In genomic region chr17:29483503-29483902, GRCh38 we compare ENCODE assay signal across 21 cellular contexts.
DNase-seq lines count a peak whose midpoint lies in the region; ATAC-seq and TF ChIP-seq lines count a peak whose summit lies in the region.
"Had no signal": no experiment of that assay in that cellular context is flagged by ENCODE, and none has a peak within 500 bp of the region (broad histone marks: within the 10 kb centered on the region; RNA-seq: fewer than 3 reads in every experiment).

No MANE protein-coding gene starts in this region.

- peaks cover 13% of the 10 kb centered on the region for H3K4me1 ChIP-seq in left ventricle myocardium inferior
- H3K4me1 ChIP-seq in IMR-90 (ENCODE audit: control insufficient read depth, insufficient read depth, low read length), result no peaks in the 10 kb centered on the region
- H3K4me1 ChIP-seq in A673 (ENCODE audit: insufficient read depth, low read length, poor library complexity, severe bottlenecking), result no peaks in the 10 kb centered on the region

- TF ChIP-seq POLR2A in IMR-90 (IDR thresholded peaks at IDR 0.05; ENCODE audit: low read depth, low read length), result no peak

- no peak overlapping the region for H2BK15ac ChIP-seq in IMR-90 (ENCODE audit: low read depth, low read length)

- no peak overlapping the region for H3K56ac ChIP-seq in IMR-90 (ENCODE audit: extremely low read depth, insufficient read depth, low read length)

- no CpG with 5 or more reads among the region's 1 CpG for WGBS in IMR-90 (ENCODE audit: extremely low coverage in 2 of 2, insufficient read length in 1 of 2), 2 experiments

- H3K4ac ChIP-seq in IMR-90 (ENCODE audit: low read depth, low read length), result no peak overlapping the region

- no peak overlapping the region for H2AFZ ChIP-seq in IMR-90 (replicated peaks; ENCODE audit: low read length, poor library complexity)
- H2AFZ ChIP-seq: GM23248 had no signal

- H3K36me3 ChIP-seq in left ventricle myocardium inferior, result peaks cover 45% of the 10 kb centered on the region
- H3K36me3 ChIP-seq in IMR-90 (ENCODE audit: control insufficient read depth, insufficient read depth, low read length), result peaks cover 24% of the 10 kb centered on the region
- peaks cover 17% of the 10 kb centered on the region for H3K36me3 ChIP-seq in A673 (ENCODE audit: insufficient read depth, low read length, poor library complexity, severe bottlenecking)

- H2AK5ac ChIP-seq in IMR-90 (ENCODE audit: low read depth, low read length), result no peak overlapping the region

- H3K9ac ChIP-seq in IMR-90 (ENCODE audit: low read depth, low read length), result no peak overlapping the region
- H3K9ac ChIP-seq: GM23248 had no signal

- POLR2A ChIA-PET in IMR-90 (lab: Charles Lee; ENCODE audit: unreplicated experiment), result no interaction called here
- POLR2A ChIA-PET in A673 (lab: Charles Lee; ENCODE audit: low non-redundant PET), result interaction anchor here (0.6 kb wide), 1 partner anchor 342 kb away, joined by 3 read pairs; no protein-coding TSS in a partner anchor

- no peak overlapping the region for H2BK20ac ChIP-seq in IMR-90 (ENCODE audit: low read depth, low read length)

- in situ Hi-C loops in IMR-90 (cut with MboI; ENCODE audit: low sequenced_read_pairs), result no loop called here

- no peak overlapping the region for H4K5ac ChIP-seq in IMR-90 (ENCODE audit: low read depth, low read length)

- DNase-seq in left ventricle myocardium inferior (no peak), left cardiac atrium (no peak), IMR-90 (no peak), hepatic stellate cell (ENCODE audit: low spot score) (peak; percentile 9), NCI-H524 (lab: John Stamatoyannopoulos, UW) (no peak), T1000 (lab: John Stamatoyannopoulos, UW) (no peak), A673 (ENCODE audit: low spot score) (no peak)
- DNase-seq: CD4-positive, CD25-positive, alpha-beta regulatory T cell; DND-41; GM23248; HCEC 1CT; Kasumi-1; MM.1S; NCI-H1048; NCI-H1417 treated with DMSO at 0.1 percent for 48 hours; NCI-H187; NCI-H2107; SHP77 treated with DMSO at 0.1 percent for 48 hours; SW 1271 had no signal

- no peak overlapping the region for H3K18ac ChIP-seq in IMR-90 (ENCODE audit: low read depth, low read length)

- no peak overlapping the region for H3K23ac ChIP-seq in IMR-90 (ENCODE audit: low read depth, low read length)

- no peak overlapping the region for H4K8ac ChIP-seq in IMR-90 (ENCODE audit: low read depth in 2 of 2, low read length in 2 of 2)

- H3K4me2 ChIP-seq in IMR-90 (ENCODE audit: low read depth, low read length), result no peak overlapping the region

- H3K14ac ChIP-seq in IMR-90 (replicated peaks; ENCODE audit: low read depth, low read length), result no peak overlapping the region

- intact Hi-C loops in left ventricle myocardium inferior (cut with micrococcal nuclease) (no loop called here), left cardiac atrium (cut with DNase I) (no loop called here), IMR-90 (cut with micrococcal nuclease) (loop anchor here (1.0 kb wide), 1 partner anchor 8 kb away; no protein-coding TSS in a partner anchor), A673 (cut with micrococcal nuclease; ENCODE audit: unreplicated experiment) (no loop called here)

- dilution Hi-C loops in IMR-90 (cut with HindIII; ENCODE audit: low sequenced_read_pairs, unreplicated experiment), result no loop called here

- ATAC-seq in left cardiac atrium (no peak), IMR-90 (ENCODE audit: low read depth) (peak; percentile 59)

- no peak overlapping the region for H2BK5ac ChIP-seq in IMR-90 (ENCODE audit: low read depth, low read length, poor library complexity, severe bottlenecking)

- H3K9me1 ChIP-seq in IMR-90 (ENCODE audit: insufficient read depth, low read length), result 0 out of 2 replicates have a peak, but pooled peaks cover 5% of the 10 kb centered on the region

- CTCF ChIA-PET in IMR-90 (lab: Yijun Ruan, JAX) (interaction anchor here (0.6 kb wide), 1 partner anchor 25 kb away, joined by 4 read pairs; no protein-coding TSS in a partner anchor), A673 (lab: Charles Lee) (no interaction called here)

- H3K79me1 ChIP-seq in IMR-90 (ENCODE audit: low read depth in 1 of 2, low read length in 2 of 2), result peaks cover 15 to 33% of the 10 kb centered on the region in 2 experiments; a peak in 3 of 4 replicates

- TF ChIP-seq CTCF in left ventricle myocardium inferior (IDR thresholded peaks at IDR 0.05; ENCODE audit: borderline replicate concordance), result no peak
- no peak for TF ChIP-seq CTCF in IMR-90 (conservative IDR thresholded peaks at IDR 0.05; ENCODE audit: low read depth, low read length)
- TF ChIP-seq CTCF in A673 (conservative IDR thresholded peaks at IDR 0.05; ENCODE audit: low read depth, low read length), result no peak

- peak overlapping the region; percentile 34 for H3K27ac ChIP-seq in left ventricle myocardium inferior (replicated peaks)
- no peak overlapping the region for H3K27ac ChIP-seq in IMR-90 (ENCODE audit: insufficient read depth, low read length)
- H3K27ac ChIP-seq in A673 (ENCODE audit: low read depth, low read length, poor library complexity, severe bottlenecking), result no peak overlapping the region
- H3K27ac ChIP-seq: GM23248, RWPE1, SK-N-MC had no signal

- no peak overlapping the region for H4K91ac ChIP-seq in IMR-90 (ENCODE audit: insufficient read depth, low read depth, low read length)

- TF ChIP-seq RAD21 in IMR-90 (IDR thresholded peaks at IDR 0.05; ENCODE audit: low read length), result no peak

- no peaks in the 10 kb centered on the region; the same call in 1 of the 2 replicates for H4K20me1 ChIP-seq in IMR-90 (ENCODE audit: insufficient read depth, low read length)

- H3K27me3 ChIP-seq in left ventricle myocardium inferior (ENCODE audit: low read depth) (no peaks in the 10 kb centered on the region), IMR-90 (ENCODE audit: control insufficient read depth, insufficient read depth, low read length) (no peaks in the 10 kb centered on the region), A673 (replicated peaks; ENCODE audit: insufficient read depth, low read depth, low read length, poor library complexity) (no peaks in the 10 kb centered on the region)

- H2BK120ac ChIP-seq in IMR-90 (ENCODE audit: low read depth, low read length), result no peak overlapping the region

- BruUV-seq in IMR-90 (replicated peaks; lab: Mats Ljungman, UMichigan) (no TSS peak), A673 (replicated peaks; lab: Mats Ljungman, UMichigan) (no TSS peak)

- H2AK9ac ChIP-seq in IMR-90 (replicated peaks; ENCODE audit: low read depth, low read length, poor library complexity), result no peak overlapping the region

- H3K4me3 ChIP-seq in left ventricle myocardium inferior (no peak overlapping the region), IMR-90 (ENCODE audit: insufficient read depth, low read depth, low read length) (no peak overlapping the region), A673 (ENCODE audit: low read depth, low read length, poor library complexity, severe bottlenecking) (no peak overlapping the region)
- H3K4me3 ChIP-seq: GM23248, SK-N-MC had no signal

- H3K9me3 ChIP-seq in left ventricle myocardium inferior (replicated peaks) (no peaks in the 10 kb centered on the region), IMR-90 (ENCODE audit: control insufficient read depth, insufficient read depth, low read length) (no peaks in the 10 kb centered on the region), A673 (ENCODE audit: low read depth, low read length, poor library complexity, severe bottlenecking) (no peaks in the 10 kb centered on the region)

TF ChIP-seq in IMR-90, 13 proteins besides CTCF, POLR2A, EP300 and RAD21:
- TF ChIP-seq MAFK (IDR thresholded peaks at IDR 0.05; ENCODE audit: low read depth, low read length) (no peak), FOS (IDR thresholded peaks at IDR 0.05; ENCODE audit: low read depth, low read length) (no peak), RFX5 (IDR thresholded peaks at IDR 0.05; ENCODE audit: low read depth, low read length) (no peak), SMC3 (IDR thresholded peaks at IDR 0.05; ENCODE audit: low read depth, low read length) (no peak), NFE2L2 (IDR thresholded peaks at IDR 0.05; ENCODE audit: low read depth, low read length) (no peak), MAZ (IDR thresholded peaks at IDR 0.05; ENCODE audit: borderline replicate concordance, low read depth, low read length) (no peak), MXI1 (IDR thresholded peaks at IDR 0.05; ENCODE audit: borderline replicate concordance, low read depth, low read length) (no peak), CHD1 (IDR thresholded peaks at IDR 0.05; ENCODE audit: low read depth, low read length) (no peak), CEBPB (IDR thresholded peaks at IDR 0.05; ENCODE audit: low read depth, low read length) (no peak), BHLHE40 (IDR thresholded peaks at IDR 0.05; ENCODE audit: low read depth, low read length) (no peak), RCOR1 (IDR thresholded peaks at IDR 0.05; ENCODE audit: insufficient replicate concordance, low read length) (no peak), ELK1 (IDR thresholded peaks at IDR 0.05; ENCODE audit: borderline replicate concordance, low read depth, low read length) (no peak)
- TF ChIP-seq, protein P1, sequence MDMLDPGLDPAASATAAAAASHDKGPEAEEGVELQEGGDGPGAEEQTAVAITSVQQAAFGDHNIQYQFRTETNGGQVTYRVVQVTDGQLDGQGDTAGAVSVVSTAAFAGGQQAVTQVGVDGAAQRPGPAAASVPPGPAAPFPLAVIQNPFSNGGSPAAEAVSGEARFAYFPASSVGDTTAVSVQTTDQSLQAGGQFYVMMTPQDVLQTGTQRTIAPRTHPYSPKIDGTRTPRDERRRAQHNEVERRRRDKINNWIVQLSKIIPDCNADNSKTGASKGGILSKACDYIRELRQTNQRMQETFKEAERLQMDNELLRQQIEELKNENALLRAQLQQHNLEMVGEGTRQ (IDR thresholded peaks at IDR 0.05; ENCODE audit: low read depth, low read length), result no peak
